ENCODE assay signal across 19 cellular contexts in genomic region chr22:37335819-37336199, GRCh38. TPM values are rescaled to one million over a fixed set of nuclear protein-coding genes. Genes with fewer than 3 reads are reported as not detected.
"Had no signal": no experiment of that assay in that cellular context is flagged by ENCODE, and none has a peak within 500 bp of the region (broad histone marks: within the 10 kb centered on the region; RNA-seq: fewer than 3 reads in every experiment).

No MANE protein-coding gene starts in this region.

- H3K36me3 Mint-ChIP-seq: activated naive CD4-positive, alpha-beta T cell treated with anti-CD3 and anti-CD28 coated beads, Interleukin-2, amount 50 U/mL, for 24 hours; memory B cell; naive thymus-derived CD4-positive, alpha-beta T cell; type B pancreatic cell had no signal

- H3K4me3 ChIP-seq: adrenal gland, cardiac muscle cell, left ventricle myocardium inferior, mucosa of descending colon, smooth muscle cell had no signal

- H3K9me3 Mint-ChIP-seq: activated B cell treated with CpG ODN at 0.5 μM for 24 hours; activated naive CD4-positive, alpha-beta T cell treated with anti-CD3 and anti-CD28 coated beads, Interleukin-2, amount 50 U/mL, for 24 hours; memory B cell; type B pancreatic cell had no signal

- H3K4me3 Mint-ChIP-seq: activated CD8-positive, alpha-beta T cell treated with anti-CD3 and anti-CD28 coated beads, Interleukin-2, amount 10 ng/mL, durations not matched to agents 7 days and 5 days; activated naive CD4-positive, alpha-beta T cell treated with anti-CD3 and anti-CD28 coated beads, Interleukin-2, amount 50 U/mL, for 24 hours; memory B cell had no signal

- H3K9me3 ChIP-seq: adrenal gland, left ventricle myocardium inferior, mucosa of descending colon had no signal

- H3K27ac Mint-ChIP-seq: activated B cell treated with CpG ODN at 0.5 μM for 24 hours; activated CD8-positive, alpha-beta T cell treated with anti-CD3 and anti-CD28 coated beads, Interleukin-2, amount 10 ng/mL, durations not matched to agents 7 days and 5 days; activated naive CD4-positive, alpha-beta T cell treated with anti-CD3 and anti-CD28 coated beads, Interleukin-2, amount 50 U/mL, for 24 hours; memory B cell; naive thymus-derived CD4-positive, alpha-beta T cell; progenitor cell of endocrine pancreas; type B pancreatic cell had no signal

- H3K4me1 ChIP-seq: adrenal gland had no signal

- H3K36me3 ChIP-seq: adrenal gland, cardiac muscle cell, left ventricle myocardium inferior had no signal

- DNase-seq: activated B cell treated with CpG ODN at 0.5 μM for 24 hours; activated CD4-positive, alpha-beta T cell treated with anti-CD3 and anti-CD28 coated beads for 48 hours; activated CD8-positive, alpha-beta memory T cell treated with anti-CD3 and anti-CD28 coated beads, Interleukin-2, amount 50 U/mL, for 4 hours; activated CD8-positive, alpha-beta T cell treated with anti-CD3 and anti-CD28 coated beads, Interleukin-2, amount 10 ng/mL, durations not matched to agents 7 days and 5 days; activated effector memory CD4-positive, alpha-beta T cell treated with anti-CD3 and anti-CD28 coated beads, Interleukin-2, amount 50 U/mL, for 16 hours; adrenal gland; kidney; left ventricle myocardium inferior; mucosa of descending colon; naive thymus-derived CD4-positive, alpha-beta T cell; nucleus accumbens; right cardiac atrium; stimulated activated naive CD8-positive, alpha-beta T cell treated with anti-CD3 and anti-CD28 coated beads, Interleukin-15, Interleukin-2, amounts not matched to agents 100 U/mL and 50 U/mL, for 24 hours had no signal

- ATAC-seq: activated CD8-positive, alpha-beta T cell treated with anti-CD3 and anti-CD28 coated beads, Interleukin-2, amount 10 ng/mL, durations not matched to agents 7 days and 5 days; naive thymus-derived CD4-positive, alpha-beta T cell; right cardiac atrium had no signal

- H3K27ac ChIP-seq: adrenal gland, cardiac muscle cell, left ventricle myocardium inferior had no signal

RNA-seq across cellular contexts. Expression of gene CYTH4, which starts 53.5 kb away (rescaled TPM):
- total RNA-seq: cardiac muscle cell, progenitor cell of endocrine pancreas, smooth muscle cell had no signal
